Comparison of ENCODE assay signal across 1 cellular context in the genomic region with DNA sequence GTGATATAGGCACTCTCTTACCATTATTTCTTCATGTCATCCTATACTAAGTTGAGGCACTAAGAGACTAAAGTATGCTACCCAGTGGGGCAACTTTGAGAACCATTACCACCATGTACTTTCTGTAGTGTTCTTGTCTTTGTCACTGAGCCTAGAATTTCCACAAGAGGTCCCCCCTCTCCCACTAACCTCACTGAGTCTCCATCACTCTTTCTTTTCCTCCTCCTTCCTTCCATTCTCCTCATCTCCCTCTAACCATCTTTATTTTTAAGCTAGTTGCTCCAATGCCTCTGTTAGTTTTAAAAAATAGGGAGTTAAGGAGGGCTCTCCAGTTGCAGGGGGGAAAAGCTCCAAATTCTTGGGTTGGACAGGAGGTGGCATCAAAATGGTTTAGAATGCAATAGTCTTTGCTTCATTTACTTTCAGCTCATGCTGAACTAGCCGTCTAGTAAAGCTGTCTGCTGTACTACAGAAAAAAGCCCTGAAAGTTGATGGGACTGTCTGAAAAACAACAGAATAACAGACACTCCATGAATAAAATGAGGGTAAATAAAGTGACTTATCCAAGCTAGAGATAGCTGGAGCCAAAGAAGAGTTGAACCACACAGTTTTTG.
TF ChIP-seq lines count a peak whose summit lies in the region.

No MANE protein-coding gene starts in this region.

TF ChIP-seq in HCT116, 20 proteins besides CTCF, POLR2A, EP300 and RAD21 (continued from another document):
- TF ChIP-seq ZBTB33 (IDR thresholded peaks at IDR 0.05; ENCODE audit: extremely low read depth, insufficient replicate concordance, low read length) (no peak), ZNF274 (IDR thresholded peaks at IDR 0.05; ENCODE audit: low read depth, low read length) (no peak), POLR2AphosphoS5 (IDR thresholded peaks at IDR 0.05; ENCODE audit: low read depth, low read length) (no peak), SP1 (IDR thresholded peaks at IDR 0.05; ENCODE audit: low read depth) (no peak), TCF7L2 (IDR thresholded peaks at IDR 0.05; ENCODE audit: borderline replicate concordance, extremely low read depth, insufficient read depth, insufficient read length) (no peak), JUND (IDR thresholded peaks at IDR 0.05) (no peak), EZH2phosphoT487 (IDR thresholded peaks at IDR 0.05; ENCODE audit: borderline replicate concordance) (no peak), EZH2 (IDR thresholded peaks at IDR 0.05) (no peak), EGR1 (IDR thresholded peaks at IDR 0.05; ENCODE audit: low read depth) (no peak), ZFX (IDR thresholded peaks at IDR 0.05) (no peak), CEBPB (IDR thresholded peaks at IDR 0.05; ENCODE audit: low read depth) (no peak), CBX3 (IDR thresholded peaks at IDR 0.05; ENCODE audit: low read depth) (no peak), SIN3A (IDR thresholded peaks at IDR 0.05; ENCODE audit: low read depth) (no peak), FOSL1 (IDR thresholded peaks at IDR 0.05; ENCODE audit: low read depth) (no peak)
- TF ChIP-seq, protein P1, sequence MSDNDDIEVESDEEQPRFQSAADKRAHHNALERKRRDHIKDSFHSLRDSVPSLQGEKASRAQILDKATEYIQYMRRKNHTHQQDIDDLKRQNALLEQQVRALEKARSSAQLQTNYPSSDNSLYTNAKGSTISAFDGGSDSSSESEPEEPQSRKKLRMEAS (IDR thresholded peaks at IDR 0.05): no peak
